ENCODE assay signal across 1 cellular context in the genomic region with DNA sequence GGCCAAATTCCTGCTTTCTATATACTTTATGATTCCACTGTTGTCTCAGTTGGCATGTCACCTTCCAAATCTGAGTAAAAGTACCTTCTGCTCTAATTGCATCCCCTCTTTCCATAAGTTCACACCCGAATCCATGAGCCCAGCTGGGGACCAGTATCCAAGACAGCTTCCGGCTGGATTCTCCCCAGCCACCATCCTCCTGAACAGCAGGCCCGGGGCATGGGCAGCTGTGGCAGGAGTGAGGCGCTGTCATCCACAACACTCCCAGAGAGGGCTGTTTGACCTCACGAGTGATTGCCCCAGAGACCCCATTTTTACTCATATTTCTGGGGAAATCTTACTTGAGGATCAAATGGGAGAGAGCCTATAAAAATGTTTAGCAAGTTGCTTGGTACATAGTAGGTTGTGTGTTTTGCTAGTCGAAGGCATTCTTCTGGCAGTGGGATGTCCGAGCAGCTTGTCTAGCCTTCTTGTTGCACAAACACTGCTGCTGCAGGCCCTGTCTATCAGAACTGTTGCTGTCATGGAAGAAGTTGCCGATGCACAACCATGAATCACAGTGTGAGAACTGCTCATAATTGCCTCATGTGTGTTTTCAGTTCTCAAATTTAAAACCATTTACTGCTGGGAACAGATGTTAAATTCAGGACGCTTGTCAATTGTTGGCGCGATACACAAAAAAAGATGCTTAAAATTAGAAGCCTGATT.
TF ChIP-seq lines count a peak whose summit lies in the region.

No MANE protein-coding gene starts in this region.

TF ChIP-seq in WTC11, 78 proteins besides CTCF, POLR2A, EP300 and RAD21:
- TF ChIP-seq, protein P1, sequence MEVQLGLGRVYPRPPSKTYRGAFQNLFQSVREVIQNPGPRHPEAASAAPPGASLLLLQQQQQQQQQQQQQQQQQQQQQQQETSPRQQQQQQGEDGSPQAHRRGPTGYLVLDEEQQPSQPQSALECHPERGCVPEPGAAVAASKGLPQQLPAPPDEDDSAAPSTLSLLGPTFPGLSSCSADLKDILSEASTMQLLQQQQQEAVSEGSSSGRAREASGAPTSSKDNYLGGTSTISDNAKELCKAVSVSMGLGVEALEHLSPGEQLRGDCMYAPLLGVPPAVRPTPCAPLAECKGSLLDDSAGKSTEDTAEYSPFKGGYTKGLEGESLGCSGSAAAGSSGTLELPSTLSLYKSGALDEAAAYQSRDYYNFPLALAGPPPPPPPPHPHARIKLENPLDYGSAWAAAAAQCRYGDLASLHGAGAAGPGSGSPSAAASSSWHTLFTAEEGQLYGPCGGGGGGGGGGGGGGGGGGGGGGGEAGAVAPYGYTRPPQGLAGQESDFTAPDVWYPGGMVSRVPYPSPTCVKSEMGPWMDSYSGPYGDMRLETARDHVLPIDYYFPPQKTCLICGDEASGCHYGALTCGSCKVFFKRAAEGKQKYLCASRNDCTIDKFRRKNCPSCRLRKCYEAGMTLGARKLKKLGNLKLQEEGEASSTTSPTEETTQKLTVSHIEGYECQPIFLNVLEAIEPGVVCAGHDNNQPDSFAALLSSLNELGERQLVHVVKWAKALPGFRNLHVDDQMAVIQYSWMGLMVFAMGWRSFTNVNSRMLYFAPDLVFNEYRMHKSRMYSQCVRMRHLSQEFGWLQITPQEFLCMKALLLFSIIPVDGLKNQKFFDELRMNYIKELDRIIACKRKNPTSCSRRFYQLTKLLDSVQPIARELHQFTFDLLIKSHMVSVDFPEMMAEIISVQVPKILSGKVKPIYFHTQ (CRISPR knock-in tag; IDR thresholded peaks at IDR 0.05) = no peak
- no peak for TF ChIP-seq ZNF671 (CRISPR knock-in tag; IDR thresholded peaks at IDR 0.05)
- TF ChIP-seq ZNF138 (CRISPR knock-in tag; conservative IDR thresholded peaks at IDR 0.05) = no peak
- TF ChIP-seq ZNF317 (CRISPR knock-in tag; IDR thresholded peaks at IDR 0.05; ENCODE audit: borderline replicate concordance, low read depth) = no peak
- TF ChIP-seq, protein P2, sequence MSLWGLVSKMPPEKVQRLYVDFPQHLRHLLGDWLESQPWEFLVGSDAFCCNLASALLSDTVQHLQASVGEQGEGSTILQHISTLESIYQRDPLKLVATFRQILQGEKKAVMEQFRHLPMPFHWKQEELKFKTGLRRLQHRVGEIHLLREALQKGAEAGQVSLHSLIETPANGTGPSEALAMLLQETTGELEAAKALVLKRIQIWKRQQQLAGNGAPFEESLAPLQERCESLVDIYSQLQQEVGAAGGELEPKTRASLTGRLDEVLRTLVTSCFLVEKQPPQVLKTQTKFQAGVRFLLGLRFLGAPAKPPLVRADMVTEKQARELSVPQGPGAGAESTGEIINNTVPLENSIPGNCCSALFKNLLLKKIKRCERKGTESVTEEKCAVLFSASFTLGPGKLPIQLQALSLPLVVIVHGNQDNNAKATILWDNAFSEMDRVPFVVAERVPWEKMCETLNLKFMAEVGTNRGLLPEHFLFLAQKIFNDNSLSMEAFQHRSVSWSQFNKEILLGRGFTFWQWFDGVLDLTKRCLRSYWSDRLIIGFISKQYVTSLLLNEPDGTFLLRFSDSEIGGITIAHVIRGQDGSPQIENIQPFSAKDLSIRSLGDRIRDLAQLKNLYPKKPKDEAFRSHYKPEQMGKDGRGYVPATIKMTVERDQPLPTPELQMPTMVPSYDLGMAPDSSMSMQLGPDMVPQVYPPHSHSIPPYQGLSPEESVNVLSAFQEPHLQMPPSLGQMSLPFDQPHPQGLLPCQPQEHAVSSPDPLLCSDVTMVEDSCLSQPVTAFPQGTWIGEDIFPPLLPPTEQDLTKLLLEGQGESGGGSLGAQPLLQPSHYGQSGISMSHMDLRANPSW (CRISPR knock-in tag; conservative IDR thresholded peaks at IDR 0.05; ENCODE audit: low read depth) = no peak
- no peak for TF ChIP-seq NFE2L1 (CRISPR knock-in tag; IDR thresholded peaks at IDR 0.05)
